10 cellular contexts compared by ENCODE assay signal in the genomic region with DNA sequence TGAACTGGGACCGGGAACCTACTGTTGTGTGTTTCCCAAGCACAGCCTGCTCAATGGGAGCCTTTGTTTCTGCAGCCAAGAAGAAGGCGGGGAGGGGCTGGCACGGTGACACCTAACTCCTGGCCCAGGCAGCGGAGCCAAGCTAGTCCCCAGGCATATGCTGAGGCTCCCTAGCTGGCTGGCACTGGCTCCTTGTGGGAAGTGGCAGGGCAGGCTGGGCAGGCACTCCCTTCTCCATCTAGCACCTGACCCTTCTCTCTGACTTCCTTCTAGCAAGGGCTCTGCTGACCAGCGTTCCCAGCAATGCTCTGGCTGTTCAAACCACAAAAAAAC.
A peak's percentile ranks its signal among the peaks of the same experiment; 100 is the strongest.
DNase-seq lines count a peak whose midpoint lies in the region; ATAC-seq and TF ChIP-seq lines count a peak whose summit lies in the region.
"Had no signal": no experiment of that assay in that cellular context is flagged by ENCODE, and none has a peak within 500 bp of the region (broad histone marks: within the 10 kb centered on the region; RNA-seq: fewer than 3 reads in every experiment).

No MANE protein-coding gene starts in this region.

- DNase-seq in M059J (ENCODE audit: low read depth) = peak; percentile 31
- DNase-seq in astrocyte of the hippocampus (ENCODE audit: low read depth, low spot score) = peak; percentile 71
- DNase-seq in kidney epithelial cell (ENCODE audit: low read depth) = peak; percentile 2
- DNase-seq in testis = peak; percentile 97
- DNase-seq in activated T-helper 2 cell treated with anti-CD3 and anti-CD28 coated beads, Interferon-gamma antibody, Interleukin-2, Interleukin-4, amounts not matched to agents 10 μg/mL and 5 μg/mL and 100 μg/mL, durations not matched to agents 14 hours and 24 hours and 36 hours (ENCODE audit: low spot score) = no peak
- DNase-seq in ACHN = no peak
- DNase-seq in stimulated activated naive CD4-positive, alpha-beta T cell treated with Interleukin-2 at 50 U/mL for 16 hours (lab: John Stamatoyannopoulos, UW) = no peak
- DNase-seq: effector memory CD4-positive, alpha-beta T cell; NCI-H1436 treated with DMSO at 0.1 percent for 48 hours had no signal

- H3K4me1 Mint-ChIP-seq in activated T-helper 2 cell treated with anti-CD3 and anti-CD28 coated beads, Interferon-gamma antibody, Interleukin-2, Interleukin-4, amounts not matched to agents 10 μg/mL and 5 μg/mL and 100 μg/mL, durations not matched to agents 14 hours and 24 hours and 36 hours (ENCODE audit: low read depth) = no peaks in the 10 kb centered on the region

- peaks cover 7% of the 10 kb centered on the region for H3K27me3 Mint-ChIP-seq in activated T-helper 2 cell treated with anti-CD3 and anti-CD28 coated beads, Interferon-gamma antibody, Interleukin-2, Interleukin-4, amounts not matched to agents 10 μg/mL and 5 μg/mL and 100 μg/mL, durations not matched to agents 14 hours and 24 hours and 36 hours (ENCODE audit: low read depth)

- in situ Hi-C loops in ACHN (cut with HindIII; ENCODE audit: low pct_ligation_motif_present, low pct_unique_long_range_greater_than_20kb, low sequenced_read_pairs) = no loop called here

- no peak overlapping the region for H3K27ac Mint-ChIP-seq in activated T-helper 2 cell treated with anti-CD3 and anti-CD28 coated beads, Interferon-gamma antibody, Interleukin-2, Interleukin-4, amounts not matched to agents 10 μg/mL and 5 μg/mL and 100 μg/mL, durations not matched to agents 14 hours and 24 hours and 36 hours

- TF ChIP-seq POLR2A in testis (IDR thresholded peaks at IDR 0.05) = no peak

- H3K27ac ChIP-seq in testis = peak overlapping the region in 1 of 2 donors; percentile 40

- WGBS in testis, 2 donors = 51 to 69% methylated on average over 3 to 5 of the region's 5 CpGs

- no peaks in the 10 kb centered on the region for H3K9me3 Mint-ChIP-seq in activated T-helper 2 cell treated with anti-CD3 and anti-CD28 coated beads, Interferon-gamma antibody, Interleukin-2, Interleukin-4, amounts not matched to agents 10 μg/mL and 5 μg/mL and 100 μg/mL, durations not matched to agents 14 hours and 24 hours and 36 hours

- H3K36me3 Mint-ChIP-seq in activated T-helper 2 cell treated with anti-CD3 and anti-CD28 coated beads, Interferon-gamma antibody, Interleukin-2, Interleukin-4, amounts not matched to agents 10 μg/mL and 5 μg/mL and 100 μg/mL, durations not matched to agents 14 hours and 24 hours and 36 hours (ENCODE audit: low read depth) = no peaks in the 10 kb centered on the region

- H3K4me3 Mint-ChIP-seq in activated T-helper 2 cell treated with anti-CD3 and anti-CD28 coated beads, Interferon-gamma antibody, Interleukin-2, Interleukin-4, amounts not matched to agents 10 μg/mL and 5 μg/mL and 100 μg/mL, durations not matched to agents 14 hours and 24 hours and 36 hours (ENCODE audit: low read depth) = no peak overlapping the region

- ATAC-seq in HG02588 (IDR thresholded peaks at IDR 0.05; ENCODE audit: unreplicated experiment) = no peak

- H3K4me1 ChIP-seq in testis = peaks cover 21% of the 10 kb centered on the region

- intact Hi-C loops in testis (cut with DNase I; ENCODE audit: low total_unique reads) = no loop called here
- intact Hi-C loops in activated T-helper 2 cell treated with anti-CD3 and anti-CD28 coated beads, Interferon-gamma antibody, Interleukin-2, Interleukin-4, amounts not matched to agents 10 μg/mL and 5 μg/mL and 100 μg/mL, durations not matched to agents 14 hours and 24 hours and 36 hours (cut with micrococcal nuclease) = no loop called here

- no peaks in the 10 kb centered on the region for H3K9me3 ChIP-seq in testis

- H3K4me3 ChIP-seq in kidney epithelial cell (ENCODE audit: low read depth, low read length) (no peak overlapping the region), testis (no peak overlapping the region)

- H3K36me3 ChIP-seq in kidney epithelial cell (ENCODE audit: control insufficient read depth, insufficient read depth, low read length) (no peaks in the 10 kb centered on the region), testis (ENCODE audit: low read depth, missing control alignments) (no peaks in the 10 kb centered on the region)

- no peak for TF ChIP-seq CTCF in kidney epithelial cell (IDR thresholded peaks at IDR 0.05; ENCODE audit: insufficient read depth, low read length, poor library complexity, severe bottlenecking)
- no peak for TF ChIP-seq CTCF in testis (IDR thresholded peaks at IDR 0.05)

- H3K27me3 ChIP-seq in kidney epithelial cell (ENCODE audit: control insufficient read depth, insufficient read depth, low read length) (peaks cover 4% of the 10 kb centered on the region), testis (no peaks in the 10 kb centered on the region)

Comparison
In these comparisons a context has a peak if more than half of its experiments do, and no peak if none do; other contexts are left out.
1. DNase-seq: peak in M059J (single experiment), astrocyte of the hippocampus (single experiment), kidney epithelial cell (single experiment) and testis (single experiment); none in activated T-helper 2 cell treated with anti-CD3 and anti-CD28 coated beads, Interferon-gamma antibody, Interleukin-2, Interleukin-4, amounts not matched to agents 10 μg/mL and 5 μg/mL and 100 μg/mL, durations not matched to agents 14 hours and 24 hours and 36 hours (single experiment), ACHN (single experiment) and stimulated activated naive CD4-positive, alpha-beta T cell treated with Interleukin-2 at 50 U/mL for 16 hours (single experiment).